ENCODE assay signal across 10 cellular contexts in genomic region chr19:6057651-6058365, GRCh38. TPM values are rescaled to one million over a fixed set of nuclear protein-coding genes. Genes with fewer than 3 reads are reported as not detected.
DNase-seq lines count a peak whose midpoint lies in the region; ATAC-seq and TF ChIP-seq lines count a peak whose summit lies in the region.
"Had no signal": no experiment of that assay in that cellular context is flagged by ENCODE, and none has a peak within 500 bp of the region (broad histone marks: within the 10 kb centered on the region; RNA-seq: fewer than 3 reads in every experiment).

No MANE protein-coding gene starts in this region.

- peaks cover 68 to 70% of the 10 kb centered on the region in 2 experiments for H3K4me1 ChIP-seq in neutrophil (ENCODE audit: control insufficient read depth in 1 of 2, insufficient read depth in 1 of 2, low read depth in 1 of 2, low read length in 1 of 2)
- peaks cover 69% of the 10 kb centered on the region for H3K4me1 ChIP-seq in upper lobe of right lung

- no peaks in the 10 kb centered on the region for H3K9me3 Mint-ChIP-seq in endothelial cell (ENCODE audit: unreplicated experiment)

- intact Hi-C loops in upper lobe of right lung (cut with DNase I) = no loop called here

- peak overlapping the region; percentile 83 for H3K27ac Mint-ChIP-seq in endothelial cell (ENCODE audit: unreplicated experiment)

- H3K36me3 ChIP-seq in neutrophil (no peaks in the 10 kb centered on the region), upper lobe of right lung (no peaks in the 10 kb centered on the region)
- H3K36me3 ChIP-seq: BLaER1 had no signal

- H3K4me1 Mint-ChIP-seq in endothelial cell (ENCODE audit: unreplicated experiment) = peaks cover 16% of the 10 kb centered on the region

- DNase-seq in activated effector memory CD4-positive, alpha-beta T cell treated with anti-CD3 and anti-CD28 coated beads, Interleukin-2, amount 50 U/mL, for 16 hours = peak; percentile 51
- DNase-seq in activated effector memory CD4-positive, alpha-beta T cell treated with Interleukin-2 at 50 U/mL for 16 hours = no peak
- DNase-seq in endothelial cell (ENCODE audit: low spot score) (no peak), upper lobe of right lung (no peak)
- DNase-seq in activated CD4-positive, alpha-beta T cell treated with anti-CD3 and anti-CD28 coated beads, Interleukin-2, amount 50 U/mL, for 48 hours = no peak
- DNase-seq in stimulated activated CD4-positive, alpha-beta T cell treated with anti-CD3 and anti-CD28 coated beads, Interleukin-4, amount 100 ng/mL, for 4 hours = no peak
- DNase-seq: T-helper 2 cell had no signal

- H3K9me3 ChIP-seq in neutrophil (no peaks in the 10 kb centered on the region), upper lobe of right lung (no peaks in the 10 kb centered on the region)
- H3K9me3 ChIP-seq: BLaER1 had no signal

- ATAC-seq in upper lobe of right lung (no peak), GM21576 (IDR thresholded peaks at IDR 0.05; ENCODE audit: unreplicated experiment) (no peak)

- H3K27ac ChIP-seq in neutrophil (peak overlapping the region; percentile 94), upper lobe of right lung (peak overlapping the region; percentile 86)
- H3K27ac ChIP-seq: BLaER1 had no signal

- TF ChIP-seq CTCF in endothelial cell (IDR thresholded peaks at IDR 0.05; ENCODE audit: unreplicated experiment) (no peak), neutrophil (IDR thresholded peaks at IDR 0.05) (no peak), upper lobe of right lung (IDR thresholded peaks at IDR 0.05) (no peak)

- no peaks in the 10 kb centered on the region for H3K36me3 Mint-ChIP-seq in endothelial cell (ENCODE audit: low read depth, unreplicated experiment)

- no peak overlapping the region for H3K4me3 Mint-ChIP-seq in endothelial cell (ENCODE audit: unreplicated experiment)

- H3K4me3 ChIP-seq in neutrophil (ENCODE audit: low read depth in 1 of 2, low read length in 1 of 2) (peak overlapping the region; percentile 50 to 57), upper lobe of right lung (no peak overlapping the region)
- H3K4me3 ChIP-seq: BLaER1 had no signal

- H3K27me3 ChIP-seq in neutrophil (no peaks in the 10 kb centered on the region), upper lobe of right lung (no peaks in the 10 kb centered on the region)
- H3K27me3 ChIP-seq: BLaER1 had no signal

- H3K27me3 Mint-ChIP-seq in endothelial cell (ENCODE audit: unreplicated experiment) = peaks cover 13% of the 10 kb centered on the region

RNA-seq across cellular contexts. Expression of gene RFX2, which starts 52.5 kb away (rescaled TPM):
- total RNA-seq in endothelial cell (ENCODE audit: unreplicated experiment) = 1.2 TPM
- total RNA-seq in upper lobe of right lung = 11.7 TPM
